ENCODE assay signal across 1 cellular context in genomic region chr3:171432548-171432947, GRCh38.
TF ChIP-seq lines count a peak whose summit lies in the region.

No MANE protein-coding gene starts in this region.

TF ChIP-seq in GM23338, 12 proteins besides CTCF, POLR2A, EP300 and RAD21 (continued from another document):
- TF ChIP-seq ZNF462 (CRISPR knock-in tag; IDR thresholded peaks at IDR 0.05): no peak
- TF ChIP-seq POLR2AphosphoS5 (IDR thresholded peaks at IDR 0.05; ENCODE audit: low read depth): no peak
- no peak for TF ChIP-seq STAT1 (IDR thresholded peaks at IDR 0.05; ENCODE audit: unreplicated experiment)
- TF ChIP-seq REST (IDR thresholded peaks at IDR 0.05; ENCODE audit: unreplicated experiment): no peak
- TF ChIP-seq EZH2 (IDR thresholded peaks at IDR 0.05; ENCODE audit: low read depth, unreplicated experiment): no peak
- no peak for TF ChIP-seq ETS1 (IDR thresholded peaks at IDR 0.05)
- no peak for TF ChIP-seq ZNF331 (CRISPR knock-in tag; IDR thresholded peaks at IDR 0.05; ENCODE audit: low read depth)
- no peak for TF ChIP-seq NANOG (IDR thresholded peaks at IDR 0.05; ENCODE audit: borderline replicate concordance)
